ENCODE assay signal across 15 cellular contexts in genomic region chr6:163985710-163986109, GRCh38.
A peak's percentile ranks its signal among the peaks of the same experiment; 100 is the strongest.
DNase-seq lines count a peak whose midpoint lies in the region; ATAC-seq and TF ChIP-seq lines count a peak whose summit lies in the region.
"Had no signal": no experiment of that assay in that cellular context is flagged by ENCODE, and none has a peak within 500 bp of the region (broad histone marks: within the 10 kb centered on the region; RNA-seq: fewer than 3 reads in every experiment).

No MANE protein-coding gene starts in this region.

- ATAC-seq in Right ventricle myocardium inferior (peak; percentile 74), right cardiac atrium (peak; percentile 58 to 82), upper lobe of right lung (peak; percentile 51), HG03175 (IDR thresholded peaks at IDR 0.05; ENCODE audit: unreplicated experiment) (no peak), HG02840 (IDR thresholded peaks at IDR 0.05; ENCODE audit: low FRiP score, unreplicated experiment) (no peak), GM18868 (IDR thresholded peaks at IDR 0.05; ENCODE audit: unreplicated experiment) (no peak)

- H3K4me3 ChIP-seq in right cardiac atrium (ENCODE audit: low read length) (no peak overlapping the region), upper lobe of right lung (no peak overlapping the region)
- H3K4me3 ChIP-seq: ascending aorta, vagina had no signal

- no peaks in the 10 kb centered on the region for H3K9me3 ChIP-seq in right cardiac atrium (ENCODE audit: control insufficient read depth, low read length)
- H3K9me3 ChIP-seq in upper lobe of right lung, result no peaks in the 10 kb centered on the region
- H3K9me3 ChIP-seq: ascending aorta, vagina had no signal

- no peaks in the 10 kb centered on the region for H3K36me3 ChIP-seq in upper lobe of right lung
- H3K36me3 ChIP-seq: ascending aorta, vagina had no signal

- intact Hi-C loops in Right ventricle myocardium inferior (cut with DNase I), result loop anchor here (5.0 kb wide), 1 partner anchor 102 kb away; no protein-coding TSS in a partner anchor
- intact Hi-C loops in cardiac septum (cut with DNase I), result no loop called here
- intact Hi-C loops in right cardiac atrium (cut with DNase I), result no loop called here
- intact Hi-C loops in upper lobe of right lung (cut with DNase I), result no loop called here

- DNase-seq in Right ventricle myocardium inferior (ENCODE audit: missing footprints), result peak; percentile 58
- DNase-seq in cardiac septum (ENCODE audit: low spot score), result no peak
- peak; percentile 48 for DNase-seq in astrocyte of the hippocampus (ENCODE audit: low read depth, low spot score)
- DNase-seq in right cardiac atrium, result peak in 1 of 3 donors; percentile 44
- DNase-seq in upper lobe of right lung, result no peak
- DNase-seq: activated CD4-positive, alpha-beta T cell treated with anti-CD3 and anti-CD28 coated beads, Interleukin-2, amount 50 U/mL, for 1 hour; activated naive CD4-positive, alpha-beta T cell; CD4-positive, alpha-beta memory T cell; NCI-H526; SW 1271 had no signal

- 59% methylated on average over 11 of the region's 11 CpGs for WGBS in right cardiac atrium

- H3K27me3 ChIP-seq in right cardiac atrium (ENCODE audit: control insufficient read depth, insufficient read depth), result no peaks in the 10 kb centered on the region
- H3K27me3 ChIP-seq in upper lobe of right lung, result no peaks in the 10 kb centered on the region
- H3K27me3 ChIP-seq: ascending aorta, vagina had no signal

- TF ChIP-seq CTCF in upper lobe of right lung (IDR thresholded peaks at IDR 0.05), result no peak

- peaks cover 3% of the 10 kb centered on the region for H3K4me1 ChIP-seq in right cardiac atrium (ENCODE audit: control insufficient read depth, insufficient read depth, low read length)
- no peaks in the 10 kb centered on the region for H3K4me1 ChIP-seq in upper lobe of right lung
- H3K4me1 ChIP-seq: ascending aorta, vagina had no signal

- H3K27ac ChIP-seq in right cardiac atrium (ENCODE audit: low read length) (peak overlapping the region; percentile 79), upper lobe of right lung (no peak overlapping the region)
- H3K27ac ChIP-seq: ascending aorta, vagina had no signal

Comparison
In these comparisons a context has a peak if more than half of its experiments do, and no peak if none do; other contexts are left out.
1. DNase-seq: peak in Right ventricle myocardium inferior (single experiment) and astrocyte of the hippocampus (single experiment); none in cardiac septum (single experiment) and upper lobe of right lung (single experiment).
2. ATAC-seq: peak in Right ventricle myocardium inferior (single experiment), right cardiac atrium (2 of 2) and upper lobe of right lung (single experiment); none in HG03175 (single experiment), HG02840 (single experiment) and GM18868 (single experiment).